In genomic region chr14:95533391-95533821, GRCh38 we compare ENCODE assay signal across 8 cellular contexts. TPM values are rescaled to one million over a fixed set of nuclear protein-coding genes. Genes with fewer than 3 reads are reported as not detected.
DNase-seq lines count a peak whose midpoint lies in the region; ATAC-seq and TF ChIP-seq lines count a peak whose summit lies in the region.

No MANE protein-coding gene starts in this region.

- ATAC-seq in activated T-cell treated with anti-CD3 and anti-CD28 coated beads, Interleukin-2, amount 50 U/mL, for 72 hours (replicated peaks in 1 of 2): no peak
- ATAC-seq in GM18868 (IDR thresholded peaks at IDR 0.05; ENCODE audit: unreplicated experiment) (no peak), left lobe of liver (no peak)

- H3K27ac ChIP-seq in iPS-20b (ENCODE audit: low read length) (no peak overlapping the region), stomach (peak overlapping the region; percentile 32 to 93 (median 90))

- H3K36me3 ChIP-seq in iPS-20b (ENCODE audit: insufficient read depth, low read depth, low read length): peaks cover 27% of the 10 kb centered on the region; the same call in 1 of the 2 replicates
- peaks cover 0 to 7% (median 3%) of the 10 kb centered on the region in 4 donors for H3K36me3 ChIP-seq in stomach

- DNase-seq in SIG-M5 treated with dmso at 0.1 percent for 504 hours (lab: John Stamatoyannopoulos, UW; ENCODE audit: unreplicated experiment) (peak; percentile 78), SIG-M5 (lab: John Stamatoyannopoulos, UW) (no peak), NCI-H1694 treated with DMSO at 0.1 percent for 48 hours (lab: John Stamatoyannopoulos, UW) (peak; percentile 79), stomach (no peak), left lobe of liver (ENCODE audit: low spot score) (no peak)
- DNase-seq in activated T-cell treated with anti-CD3 and anti-CD28 coated beads, Interleukin-2, amount 50 U/mL, for 72 hours: no peak

- H3K4me1 Mint-ChIP-seq in activated T-cell treated with anti-CD3 and anti-CD28 coated beads, Interleukin-2, amount 50 U/mL, for 72 hours (ENCODE audit: low read depth): peaks cover 59% of the 10 kb centered on the region

- peak overlapping the region; percentile 93; the same call in 1 of the 2 replicates for H3K9ac ChIP-seq in iPS-20b (ENCODE audit: low read depth, low read length)

- no peak for TF ChIP-seq CTCF in stomach (IDR thresholded peaks at IDR 0.05)

- H3K27me3 ChIP-seq in iPS-20b (ENCODE audit: insufficient read depth, low read length) (no peaks in the 10 kb centered on the region), stomach (no peaks in the 10 kb centered on the region)

- peaks cover 4 to 7% of the 10 kb centered on the region in 2 donors for H3K36me3 Mint-ChIP-seq in activated T-cell treated with anti-CD3 and anti-CD28 coated beads, Interleukin-2, amount 50 U/mL, for 72 hours (ENCODE audit: insufficient read depth in 2 of 2)

- intact Hi-C loops in stomach (cut with DNase I; ENCODE audit: low total_unique reads): no loop called here

- no peaks in the 10 kb centered on the region for H3K9me3 ChIP-seq in iPS-20b (ENCODE audit: insufficient read depth, low read depth, low read length)
- H3K9me3 ChIP-seq in stomach: no peaks in the 10 kb centered on the region

- peak overlapping the region; percentile 93 for H3K4me3 ChIP-seq in iPS-20b (ENCODE audit: low read length)
- peak overlapping the region; percentile 68 to 98 (median 96) for H3K4me3 ChIP-seq in stomach

- H3K27ac Mint-ChIP-seq in activated T-cell treated with anti-CD3 and anti-CD28 coated beads, Interleukin-2, amount 50 U/mL, for 72 hours: peak overlapping the region; percentile 91

- no peaks in the 10 kb centered on the region for H3K27me3 Mint-ChIP-seq in activated T-cell treated with anti-CD3 and anti-CD28 coated beads, Interleukin-2, amount 50 U/mL, for 72 hours (ENCODE audit: low read depth)

- whole genome bisulfite sequencing in stomach, 5 donors: 3 to 6% (median 3%) methylated on average over 10 of the region's 10 CpGs

- no peaks in the 10 kb centered on the region for H3K9me3 Mint-ChIP-seq in activated T-cell treated with anti-CD3 and anti-CD28 coated beads, Interleukin-2, amount 50 U/mL, for 72 hours

- H3K4me1 ChIP-seq in iPS-20b (ENCODE audit: insufficient read depth, low read length) (peaks cover 13% of the 10 kb centered on the region), stomach (peaks cover 42 to 70% (median 64%) of the 10 kb centered on the region in 4 donors)

- TF ChIP-seq EP300 in stomach (IDR thresholded peaks at IDR 0.05): no peak

- TF ChIP-seq POLR2A in stomach (IDR thresholded peaks at IDR 0.05): no peak

- peak overlapping the region; percentile 91 to 97 for H3K4me3 Mint-ChIP-seq in activated T-cell treated with anti-CD3 and anti-CD28 coated beads, Interleukin-2, amount 50 U/mL, for 72 hours

RNA-seq across cellular contexts. Expression of gene GLRX5, which starts 1.4 kb away (rescaled TPM):
- total RNA-seq in activated T-cell treated with anti-CD3 and anti-CD28 coated beads, Interleukin-2, amount 50 U/mL, for 72 hours: 10 to 100 TPM; 23.1 to 26.3 TPM
- 100 to 1,000 TPM in 1 of 5 donors, 10 to 100 TPM in 4; 29.5 to 316 (median 38.4) TPM for total RNA-seq in stomach
- polyA plus RNA-seq in stomach: 10 to 100 TPM; 40.3 to 49.9 (median 40.6) TPM
- 31.4 TPM for total RNA-seq in left lobe of liver

RNA-seq across cellular contexts. Expression of gene SYNE3, which starts 17.0 kb away (rescaled TPM):
- 10 to 100 TPM; 59.9 to 66.2 TPM for total RNA-seq in activated T-cell treated with anti-CD3 and anti-CD28 coated beads, Interleukin-2, amount 50 U/mL, for 72 hours
- total RNA-seq in stomach (10 to 100 TPM in 3 of 5 donors, 1 to 10 TPM in 2; 4.6 to 85.2 (median 10.8) TPM), left lobe of liver (13.6 TPM)
- polyA plus RNA-seq in stomach: 1 to 10 TPM in 1 of 3 donors, under 1 TPM in 2; 0.58 to 1.2 (median 0.76) TPM

Comparison
In these comparisons a context has a peak if more than half of its experiments do, and no peak if none do; other contexts are left out.
1. DNase-seq: peak in SIG-M5 treated with dmso at 0.1 percent for 504 hours (single experiment) and NCI-H1694 treated with DMSO at 0.1 percent for 48 hours (single experiment); none in SIG-M5 (single experiment), activated T-cell treated with anti-CD3 and anti-CD28 coated beads, Interleukin-2, amount 50 U/mL, for 72 hours (0 of 2), stomach (single experiment) and left lobe of liver (single experiment).